In genomic region chr4:17120761-17121160, GRCh38 we compare ENCODE assay signal across 28 cellular contexts.
"Had no signal": no experiment of that assay in that cellular context is flagged by ENCODE, and none has a peak within 500 bp of the region (broad histone marks: within the 10 kb centered on the region; RNA-seq: fewer than 3 reads in every experiment).

No MANE protein-coding gene starts in this region.

- H3K4me2 ChIP-seq: hepatocyte, neural progenitor cell had no signal

- H3K36me3 ChIP-seq: neural progenitor cell, neutrophil, right atrium auricular region, stomach, thyroid gland, transverse colon, upper lobe of left lung had no signal

- H3K79me2 ChIP-seq: hepatocyte, parathyroid adenoma had no signal

- ATAC-seq: left cardiac atrium; left lobe of liver; left ventricle myocardium superior; natural killer cell; sciatic nerve; stimulated activated naive B cell treated with anti-CD40 and anti-IgM and Interleukin-4, amounts not matched to agents 10 μg/mL and 1 μg/mL and 100 μg/mL, for 72 hours; stimulated activated naive CD8-positive, alpha-beta T cell treated with anti-CD3 and anti-CD28 coated beads, Interleukin-15, Interleukin-2, amounts not matched to agents 100 U/mL and 50 U/mL, for 24 hours had no signal

- H3K9ac ChIP-seq: neural progenitor cell, parathyroid adenoma had no signal

- H3K27ac ChIP-seq: hepatocyte, neural progenitor cell, neutrophil, parathyroid adenoma, right atrium auricular region, skin epidermis, stomach, testis, thyroid gland, transverse colon, upper lobe of left lung had no signal

- H3K4me1 ChIP-seq: neural progenitor cell, parathyroid adenoma, right atrium auricular region, stomach, testis, transverse colon, upper lobe of left lung had no signal

- H3K27me3 ChIP-seq: hepatocyte, neural progenitor cell, neutrophil, right atrium auricular region, stomach, testis, thyroid gland, transverse colon, upper lobe of left lung had no signal

- H3K4me3 ChIP-seq: hepatocyte, lung, neural progenitor cell, right atrium auricular region, skin epidermis, stomach, testis, thyroid gland, transverse colon, upper lobe of left lung had no signal

- H2AFZ ChIP-seq: hepatocyte, neural progenitor cell, parathyroid adenoma had no signal

- H3K9me3 ChIP-seq: neutrophil, testis, thyroid gland, transverse colon, upper lobe of left lung had no signal

- DNase-seq: kidney glomerular epithelial cell; left cardiac atrium; left ventricle myocardium superior; mesendoderm; naive B cell; natural killer cell; nephron progenitor cell; occipital lobe; stimulated activated CD4-positive, alpha-beta T cell treated with anti-CD3 and anti-CD28 coated beads, Interleukin-12 subunit alpha, Interleukin-12 subunit beta, amount 100 ng/mL, for 4 hours; stimulated activated CD4-positive, alpha-beta T cell treated with anti-CD3 and anti-CD28 coated beads, Interleukin-15, amount 100 ng/mL, for 24 hours; stimulated activated CD4-positive, alpha-beta T cell treated with anti-CD3 and anti-CD28 coated beads, Interleukin-2, amount 100 ng/mL, for 24 hours; stimulated activated CD4-positive, alpha-beta T cell treated with anti-CD3 and anti-CD28 coated beads, Interleukin-4, amount 100 ng/mL, for 1 hour; stimulated activated naive B cell treated with anti-CD40 and anti-IgM and Interleukin-4, amounts not matched to agents 10 μg/mL and 1 μg/mL and 100 μg/mL, for 72 hours; stimulated activated naive CD8-positive, alpha-beta T cell treated with anti-CD3 and anti-CD28 coated beads, Interleukin-15, Interleukin-2, amounts not matched to agents 100 U/mL and 50 U/mL, for 24 hours; stomach; testis; thyroid gland; transverse colon; upper lobe of left lung had no signal
